ENCODE assay signal across 13 cellular contexts in the genomic region with DNA sequence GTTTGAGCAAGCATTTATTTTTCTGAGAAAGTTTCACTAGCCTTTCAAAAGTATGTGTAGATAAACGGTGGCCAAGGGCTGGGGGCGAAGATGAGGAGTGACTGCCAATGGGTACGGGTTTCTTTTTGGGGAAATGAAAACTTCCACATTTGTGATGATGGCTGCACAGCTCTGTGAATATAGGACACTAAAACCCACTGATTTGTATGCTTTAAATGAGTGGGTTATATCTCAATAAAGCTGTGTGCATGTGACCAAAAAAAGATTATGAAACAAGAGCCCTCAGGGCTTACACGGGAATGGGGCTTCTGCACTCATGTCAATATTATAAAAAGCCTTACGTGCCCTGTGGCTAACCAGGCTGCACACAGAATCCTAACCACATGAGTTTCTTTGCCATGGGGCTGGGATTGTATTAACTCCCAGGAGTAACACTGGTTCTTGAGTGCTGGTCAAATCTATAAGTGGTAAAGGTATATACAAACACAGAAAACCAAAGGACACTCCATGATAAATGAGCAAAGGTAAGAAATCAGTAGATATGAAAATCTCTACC. TPM values are rescaled to one million over a fixed set of nuclear protein-coding genes. Genes with fewer than 3 reads are reported as not detected.
DNase-seq lines count a peak whose midpoint lies in the region; TF ChIP-seq lines count a peak whose summit lies in the region.
"Had no signal": no experiment of that assay in that cellular context is flagged by ENCODE, and none has a peak within 500 bp of the region (broad histone marks: within the 10 kb centered on the region; RNA-seq: fewer than 3 reads in every experiment).

No MANE protein-coding gene starts in this region.

- no peak overlapping the region for H3K9ac ChIP-seq in SK-N-MC (ENCODE audit: insufficient read length)
- H3K9ac ChIP-seq: GM23248 had no signal

- POLR2A ChIA-PET in HEK293 (lab: Yijun Ruan, JAX): interaction anchor here (1.1 kb wide), 1 partner anchor 59 kb away, joined by 3 read pairs; no protein-coding TSS in a partner anchor

- H3K36me3 ChIP-seq in HEK293 (ENCODE audit: control insufficient read depth in 2 of 2, insufficient read depth in 1 of 2, low read length in 2 of 2) (peaks cover 0 to 5% of the 10 kb centered on the region in 2 experiments; a peak in 1 of 3 replicates), SK-N-MC (ENCODE audit: insufficient read depth, low read length) (no peaks in the 10 kb centered on the region)

- no peaks in the 10 kb centered on the region; the same call in 1 of the 2 replicates for H3K4me1 ChIP-seq in HEK293 (ENCODE audit: control insufficient read depth, insufficient read depth, low read length)

- H3K27ac ChIP-seq in HEK293 (ENCODE audit: extremely low read depth, low read depth, low read length): no peak overlapping the region
- H3K27ac ChIP-seq in SK-N-MC: no peak overlapping the region
- H3K27ac ChIP-seq: A549, GM23248, HL-60 had no signal

- no peaks in the 10 kb centered on the region for H3K9me3 ChIP-seq in HEK293 (ENCODE audit: control insufficient read depth, insufficient read depth, low read depth, low read length)
- no peaks in the 10 kb centered on the region for H3K9me3 ChIP-seq in SK-N-MC (ENCODE audit: low read depth, low read length)

- peak; percentile 28 for DNase-seq in NCI-H2107 (lab: John Stamatoyannopoulos, UW)
- DNase-seq in SK-N-MC (ENCODE audit: low read depth, low spot score): peak; percentile 22
- DNase-seq in NCI-H226: no peak
- DNase-seq in retina: no peak
- no peak for DNase-seq in cerebellum (ENCODE audit: low spot score)
- DNase-seq: CD4-positive, CD25-positive, alpha-beta regulatory T cell; DMS53; GM23248 had no signal

- H3K4me3 ChIP-seq in HEK293 (ENCODE audit: low read depth, low read length) (no peak overlapping the region), SK-N-MC (no peak overlapping the region)
- H3K4me3 ChIP-seq: A549, GM12878, GM23248 had no signal

- CTCF ChIA-PET in HEK293 (lab: Yijun Ruan, JAX): interaction anchor here (0.6 to 1.7 kb wide), 4 partner anchors 22 to 443 kb away, joined by 3 to 7 read pairs (median 4); no protein-coding TSS in a partner anchor

- TF ChIP-seq CTCF in HEK293 (tag by site-specific recombination; IDR thresholded peaks at IDR 0.05): no peak

TF ChIP-seq in HEK293, 187 proteins besides CTCF, POLR2A, EP300 and RAD21:
- TF ChIP-seq, protein P1, sequence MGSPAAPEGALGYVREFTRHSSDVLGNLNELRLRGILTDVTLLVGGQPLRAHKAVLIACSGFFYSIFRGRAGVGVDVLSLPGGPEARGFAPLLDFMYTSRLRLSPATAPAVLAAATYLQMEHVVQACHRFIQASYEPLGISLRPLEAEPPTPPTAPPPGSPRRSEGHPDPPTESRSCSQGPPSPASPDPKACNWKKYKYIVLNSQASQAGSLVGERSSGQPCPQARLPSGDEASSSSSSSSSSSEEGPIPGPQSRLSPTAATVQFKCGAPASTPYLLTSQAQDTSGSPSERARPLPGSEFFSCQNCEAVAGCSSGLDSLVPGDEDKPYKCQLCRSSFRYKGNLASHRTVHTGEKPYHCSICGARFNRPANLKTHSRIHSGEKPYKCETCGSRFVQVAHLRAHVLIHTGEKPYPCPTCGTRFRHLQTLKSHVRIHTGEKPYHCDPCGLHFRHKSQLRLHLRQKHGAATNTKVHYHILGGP (tag by site-specific recombination; IDR thresholded peaks at IDR 0.05): no peak
- TF ChIP-seq ZNF664 (tag by site-specific recombination; IDR thresholded peaks at IDR 0.05): peak; percentile 95

RNA-seq across cellular contexts. Expression of a gene that starts 31.3 kb away (rescaled TPM):
- total RNA-seq in cerebellum: 29.0 TPM
- total RNA-seq: CD4-positive, CD25-positive, alpha-beta regulatory T cell; Daoy; GM12878; GM23248 had no signal

RNA-seq across cellular contexts. Expression of a gene that starts 56.9 kb away (rescaled TPM):
- 10.9 TPM for total RNA-seq in cerebellum
- total RNA-seq: CD4-positive, CD25-positive, alpha-beta regulatory T cell; Daoy; GM23248 had no signal

Comparison
In these comparisons a context has a peak if more than half of its experiments do, and no peak if none do; other contexts are left out.
1. DNase-seq: peak in NCI-H2107 (single experiment) and SK-N-MC (single experiment); none in NCI-H226 (single experiment), retina (single experiment) and cerebellum (single experiment).